1 cellular context compared by ENCODE assay signal in genomic region chr6:20711518-20711917, GRCh38.
TF ChIP-seq lines count a peak whose summit lies in the region.

No MANE protein-coding gene starts in this region.

TF ChIP-seq in K562, 482 proteins besides CTCF, POLR2A, EP300 and RAD21 (continued from another document):
- TF ChIP-seq GTF2E2 (tag; IDR thresholded peaks at IDR 0.05) = no peak
- TF ChIP-seq FOSL1 (tag; conservative IDR thresholded peaks at IDR 0.05) = peak; percentile 70
- TF ChIP-seq FOXA1 (IDR thresholded peaks at IDR 0.05; ENCODE audit: borderline replicate concordance) = no peak
- TF ChIP-seq SP2 (IDR thresholded peaks at IDR 0.05; ENCODE audit: extremely low read depth, low read depth, low read length, poor library complexity, severe bottlenecking) = no peak
- TF ChIP-seq ZNF655 (CRISPR knock-in tag; IDR thresholded peaks at IDR 0.05) = no peak
- TF ChIP-seq NCOR1 (IDR thresholded peaks at IDR 0.05) = peak; percentile 52; the same call in 1 of the 2 replicates
- TF ChIP-seq ARID1B (IDR thresholded peaks at IDR 0.05) = peak; percentile 81
- TF ChIP-seq SMARCA4 (IDR thresholded peaks at IDR 0.05) = peak; percentile 60
- TF ChIP-seq CBFA2T3 (IDR thresholded peaks at IDR 0.05) = peak; percentile 79
- peak; percentile 47; the same call in 1 of the 2 replicates for TF ChIP-seq JUND (IDR thresholded peaks at IDR 0.05; ENCODE audit: borderline replicate concordance, low read depth, low read length)
- no peak for TF ChIP-seq JUND (tag; IDR thresholded peaks at IDR 0.05; ENCODE audit: borderline replicate concordance, low read depth, low read length)
- 0 out of 2 replicates have a peak, but pooled peaks have one; percentile 27 for TF ChIP-seq FOXM1 (IDR thresholded peaks at IDR 0.05; ENCODE audit: low read depth)
- no peak for TF ChIP-seq FOXM1 (CRISPR knock-in tag; IDR thresholded peaks at IDR 0.05; ENCODE audit: low read depth)
- peak; percentile 55 for TF ChIP-seq DPF2 (IDR thresholded peaks at IDR 0.05)
- no peak for TF ChIP-seq E2F6 (IDR thresholded peaks at IDR 0.05; ENCODE audit: borderline replicate concordance in 1 of 2, extremely low read depth in 1 of 2, insufficient read depth in 1 of 2, insufficient read length in 1 of 2, low read depth in 1 of 2, low read length in 1 of 2, poor library complexity in 1 of 2, severe bottlenecking in 1 of 2)
- TF ChIP-seq CBFA2T2 (conservative IDR thresholded peaks at IDR 0.05) = peak; percentile 51; the same call in 1 of the 2 replicates
- TF ChIP-seq CCNT2 (IDR thresholded peaks at IDR 0.05; ENCODE audit: borderline replicate concordance, extremely low read depth, insufficient read length, low read depth, low read length) = peak; percentile 39
- TF ChIP-seq FOXO4 (CRISPR knock-in tag; IDR thresholded peaks at IDR 0.05) = no peak
- 0 out of 4 replicates have a peak, but pooled peaks of 1 of the 2 experiments have one; percentile 23 for TF ChIP-seq TRIM24 (IDR thresholded peaks at IDR 0.05)
- no peak for TF ChIP-seq GTF3C2 (IDR thresholded peaks at IDR 0.05; ENCODE audit: borderline replicate concordance, extremely low read depth, insufficient read length)
- TF ChIP-seq ATF1 (CRISPR knock-in tag; IDR thresholded peaks at IDR 0.05) = no peak
- TF ChIP-seq ATF1 (tag; IDR thresholded peaks at IDR 0.05) = no peak
- no peak for TF ChIP-seq THAP7 (CRISPR knock-in tag; IDR thresholded peaks at IDR 0.05)
- peak; percentile 21; the same call in 1 of the 2 replicates for TF ChIP-seq MTA2 (IDR thresholded peaks at IDR 0.05; ENCODE audit: low read depth)
- no peak for TF ChIP-seq ZBTB43 (CRISPR knock-in tag; IDR thresholded peaks at IDR 0.05)
- TF ChIP-seq TCF3 (CRISPR knock-in tag; IDR thresholded peaks at IDR 0.05) = peak; percentile 69
- 0 out of 2 replicates have a peak, but pooled peaks have one; percentile 3 for TF ChIP-seq NFIC (IDR thresholded peaks at IDR 0.05)
- 0 out of 2 replicates have a peak, but pooled peaks have one; percentile 18 for TF ChIP-seq ZNF589 (CRISPR knock-in tag; IDR thresholded peaks at IDR 0.05; ENCODE audit: low read depth)
- TF ChIP-seq HMGN3 (IDR thresholded peaks at IDR 0.05; ENCODE audit: borderline replicate concordance, extremely low read depth, insufficient read length, low read depth, low read length) = no peak
- peak; percentile 61; the same call in 1 of the 2 replicates for TF ChIP-seq SMARCE1 (IDR thresholded peaks at IDR 0.05)
- TF ChIP-seq TGIF2 (CRISPR knock-in tag; IDR thresholded peaks at IDR 0.05) = no peak
- peak; percentile 68 for TF ChIP-seq TAL1 (IDR thresholded peaks at IDR 0.05)
- no peak for TF ChIP-seq ELK3 (CRISPR knock-in tag; IDR thresholded peaks at IDR 0.05)
- TF ChIP-seq XRCC4 (IDR thresholded peaks at IDR 0.05; ENCODE audit: extremely low read depth, insufficient read depth, insufficient read length) = no peak
- peak; percentile 23 for TF ChIP-seq MEIS2 (IDR thresholded peaks at IDR 0.05; ENCODE audit: partially characterized antibody)
- TF ChIP-seq NFE2 (IDR thresholded peaks at IDR 0.05; ENCODE audit: low read depth) = 0 out of 2 replicates have a peak, but pooled peaks have one; percentile 2
- TF ChIP-seq WHSC1 (IDR thresholded peaks at IDR 0.05; ENCODE audit: low read length) = no peak
- TF ChIP-seq ZBTB9 (CRISPR knock-in tag; IDR thresholded peaks at IDR 0.05) = no peak
- peak; percentile 75 for TF ChIP-seq TEAD4 (IDR thresholded peaks at IDR 0.05; ENCODE audit: low read length)
- TF ChIP-seq TEAD4 (CRISPR knock-in tag; IDR thresholded peaks at IDR 0.05; ENCODE audit: borderline replicate concordance) = no peak
- TF ChIP-seq CEBPG (CRISPR knock-in tag; IDR thresholded peaks at IDR 0.05) = no peak
- TF ChIP-seq CEBPG (tag; conservative IDR thresholded peaks at IDR 0.05 in 1 of 2, IDR thresholded peaks at IDR 0.05 in 1 of 2) = peak in 1 of 2 experiments; percentile 65; a peak in 2 of 4 replicates
- no peak for TF ChIP-seq ZNF584 (CRISPR knock-in tag; IDR thresholded peaks at IDR 0.05; ENCODE audit: low read depth)
